17 cellular contexts compared by ENCODE assay signal in genomic region chr14:53516261-53516774, GRCh38.
DNase-seq lines count a peak whose midpoint lies in the region; ATAC-seq, FAIRE-seq and TF ChIP-seq lines count a peak whose summit lies in the region.
"Had no signal": no experiment of that assay in that cellular context is flagged by ENCODE, and none has a peak within 500 bp of the region (broad histone marks: within the 10 kb centered on the region; RNA-seq: fewer than 3 reads in every experiment).

No MANE protein-coding gene starts in this region.

- peaks cover 30% of the 10 kb centered on the region for H3K4me1 Mint-ChIP-seq in activated CD4-positive, alpha-beta memory T cell treated with anti-CD3 and anti-CD28 coated beads, Interleukin-2, amount 10 ng/mL, durations not matched to agents 7 days and 5 days
- H3K4me1 Mint-ChIP-seq in activated CD4-positive, alpha-beta memory T cell treated with anti-CD3 and anti-CD28 coated beads for 36 hours (ENCODE audit: low read depth) = no peaks in the 10 kb centered on the region
- H3K4me1 Mint-ChIP-seq: stimulated activated naive CD8-positive, alpha-beta T cell treated with anti-CD3 and anti-CD28 coated beads, Interleukin-15, amount 100 ng/mL, for 72 hours had no signal

- no peaks in the 10 kb centered on the region for H3K9me3 Mint-ChIP-seq in activated CD4-positive, alpha-beta memory T cell treated with anti-CD3 and anti-CD28 coated beads, Interleukin-2, amount 10 ng/mL, durations not matched to agents 7 days and 5 days
- no peaks in the 10 kb centered on the region for H3K9me3 Mint-ChIP-seq in activated CD4-positive, alpha-beta memory T cell treated with anti-CD3 and anti-CD28 coated beads for 36 hours

- H3K4me1 ChIP-seq in aorta (ENCODE audit: control insufficient read depth in 1 of 2, insufficient read depth in 2 of 2, low read length in 2 of 2) (no peaks in the 10 kb centered on the region), kidney (ENCODE audit: control insufficient read depth in 1 of 2, insufficient read depth in 1 of 2, low read depth in 1 of 2, low read length in 2 of 2) (no peaks in the 10 kb centered on the region)

- no peak overlapping the region for H3K4me3 Mint-ChIP-seq in activated CD4-positive, alpha-beta memory T cell treated with anti-CD3 and anti-CD28 coated beads, Interleukin-2, amount 10 ng/mL, durations not matched to agents 7 days and 5 days
- no peak overlapping the region for H3K4me3 Mint-ChIP-seq in activated CD4-positive, alpha-beta memory T cell treated with anti-CD3 and anti-CD28 coated beads for 36 hours
- H3K4me3 Mint-ChIP-seq: stimulated activated naive CD8-positive, alpha-beta T cell treated with anti-CD3 and anti-CD28 coated beads, Interleukin-15, amount 100 ng/mL, for 72 hours had no signal

- ATAC-seq in aorta (ENCODE audit: low FRiP score) = peak; percentile 42
- ATAC-seq: left lobe of liver; stimulated activated naive CD8-positive, alpha-beta T cell treated with anti-CD3 and anti-CD28 coated beads, Interleukin-15, amount 100 ng/mL, for 72 hours had no signal

- H3K36me3 Mint-ChIP-seq in activated CD4-positive, alpha-beta memory T cell treated with anti-CD3 and anti-CD28 coated beads, Interleukin-2, amount 10 ng/mL, durations not matched to agents 7 days and 5 days (ENCODE audit: low read depth) = no peaks in the 10 kb centered on the region
- no peaks in the 10 kb centered on the region for H3K36me3 Mint-ChIP-seq in activated CD4-positive, alpha-beta memory T cell treated with anti-CD3 and anti-CD28 coated beads for 36 hours

- no peak for TF ChIP-seq CTCF in fibroblast of pulmonary artery (IDR thresholded peaks at IDR 0.05; ENCODE audit: low read length, missing control alignments)
- no peak for TF ChIP-seq CTCF in kidney (IDR thresholded peaks at IDR 0.05; ENCODE audit: borderline replicate concordance, extremely low read depth, insufficient read depth)

- H3K4me3 ChIP-seq in fibroblast of pulmonary artery (replicated peaks; ENCODE audit: low read depth, low read length) (no peak overlapping the region), aorta (ENCODE audit: low read length in 2 of 2) (no peak overlapping the region), kidney (ENCODE audit: low read length in 2 of 2) (no peak overlapping the region)

- H3K9me3 ChIP-seq in aorta (ENCODE audit: control insufficient read depth, low read length) (no peaks in the 10 kb centered on the region), kidney (ENCODE audit: control insufficient read depth in 1 of 2, low read length in 2 of 2) (no peaks in the 10 kb centered on the region)

- H3K36me3 ChIP-seq in aorta (ENCODE audit: control insufficient read depth in 1 of 2, insufficient read depth in 2 of 2, low read length in 1 of 2) (no peaks in the 10 kb centered on the region), kidney (ENCODE audit: control insufficient read depth in 1 of 2, insufficient read depth in 2 of 2, low read length in 2 of 2) (no peaks in the 10 kb centered on the region)
- H3K36me3 ChIP-seq: WERI-Rb-1 had no signal

- H3K27ac Mint-ChIP-seq in activated CD4-positive, alpha-beta memory T cell treated with anti-CD3 and anti-CD28 coated beads, Interleukin-2, amount 10 ng/mL, durations not matched to agents 7 days and 5 days = peak overlapping the region; percentile 39
- H3K27ac Mint-ChIP-seq in activated CD4-positive, alpha-beta memory T cell treated with anti-CD3 and anti-CD28 coated beads for 36 hours = no peak overlapping the region
- H3K27ac Mint-ChIP-seq: stimulated activated naive CD8-positive, alpha-beta T cell treated with anti-CD3 and anti-CD28 coated beads, Interleukin-15, amount 100 ng/mL, for 72 hours had no signal

- FAIRE-seq in kidney (lab: Jason Lieb, UNC) = no peak

- DNase-seq in activated CD4-positive, alpha-beta memory T cell treated with anti-CD3 and anti-CD28 coated beads, Interleukin-2, amount 10 ng/mL, durations not matched to agents 7 days and 5 days = no peak
- no peak for DNase-seq in activated CD4-positive, alpha-beta memory T cell treated with anti-CD3 and anti-CD28 coated beads for 36 hours
- peak; percentile 27 for DNase-seq in T1000 (lab: John Stamatoyannopoulos, UW)
- DNase-seq in fibroblast of pulmonary artery (ENCODE audit: low read depth) = peak; percentile 14
- no peak for DNase-seq in aorta
- no peak for DNase-seq in kidney
- no peak for DNase-seq in activated T-cell treated with anti-CD3 and anti-CD28 coated beads, Interleukin-2, amount 50 U/mL, for 1 hour
- no peak for DNase-seq in NCI-H69 (lab: John Stamatoyannopoulos, UW)
- DNase-seq: activated naive CD4-positive, alpha-beta T cell treated with Interleukin-2 at 50 U/mL for 16 hours; GDM1; NCI-H187 treated with DMSO at 0.1 percent for 48 hours; NCI-H748 treated with DMSO at 0.1 percent for 48 hours; posterior cingulate gyrus; stimulated activated naive CD8-positive, alpha-beta T cell treated with anti-CD3 and anti-CD28 coated beads, Interleukin-15, amount 100 ng/mL, for 72 hours; WERI-Rb-1 had no signal

- no peaks in the 10 kb centered on the region for H3K27me3 Mint-ChIP-seq in activated CD4-positive, alpha-beta memory T cell treated with anti-CD3 and anti-CD28 coated beads, Interleukin-2, amount 10 ng/mL, durations not matched to agents 7 days and 5 days
- H3K27me3 Mint-ChIP-seq in activated CD4-positive, alpha-beta memory T cell treated with anti-CD3 and anti-CD28 coated beads for 36 hours = no peaks in the 10 kb centered on the region
- H3K27me3 Mint-ChIP-seq: stimulated activated naive CD8-positive, alpha-beta T cell treated with anti-CD3 and anti-CD28 coated beads, Interleukin-15, amount 100 ng/mL, for 72 hours had no signal

- WGBS in aorta, 2 donors = 58 to 62% methylated on average over 2 of the region's 2 CpGs

- H3K27ac ChIP-seq in aorta (ENCODE audit: low read depth in 1 of 2, low read length in 2 of 2) (no peak overlapping the region), kidney (ENCODE audit: low read depth in 2 of 2, low read length in 2 of 2) (no peak overlapping the region)
- H3K27ac ChIP-seq: 22Rv1, WERI-Rb-1 had no signal

- CTCF ChIA-PET in activated CD4-positive, alpha-beta memory T cell treated with anti-CD3 and anti-CD28 coated beads, Interleukin-2, amount 10 ng/mL, durations not matched to agents 7 days and 5 days (lab: Charles Lee) = interaction anchor here (0.6 kb wide), 1 partner anchor 448 kb away, joined by 4 read pairs; no protein-coding TSS in a partner anchor
- CTCF ChIA-PET in activated CD4-positive, alpha-beta memory T cell treated with anti-CD3 and anti-CD28 coated beads for 36 hours (lab: Charles Lee) = no interaction called here

- H3K9ac ChIP-seq in kidney (ENCODE audit: low read length in 2 of 2) = no peak overlapping the region

- no peaks in the 10 kb centered on the region for H3K27me3 ChIP-seq in aorta (ENCODE audit: control insufficient read depth in 1 of 2, insufficient read depth in 2 of 2, low read length in 1 of 2)

- POLR2A ChIA-PET in activated CD4-positive, alpha-beta memory T cell treated with anti-CD3 and anti-CD28 coated beads, Interleukin-2, amount 10 ng/mL, durations not matched to agents 7 days and 5 days (lab: Charles Lee) = no interaction called here
- POLR2A ChIA-PET in activated CD4-positive, alpha-beta memory T cell treated with anti-CD3 and anti-CD28 coated beads for 36 hours (lab: Charles Lee) = no interaction called here

- intact Hi-C loops in activated CD4-positive, alpha-beta memory T cell treated with anti-CD3 and anti-CD28 coated beads for 36 hours (cut with micrococcal nuclease) = no loop called here
- intact Hi-C loops in aorta (cut with DNase I) = no loop called here
- intact Hi-C loops in kidney (cut with DNase I) = no loop called here

Comparison
In these comparisons a context has a peak if more than half of its experiments do, and no peak if none do; other contexts are left out.
1. DNase-seq: peak in T1000 (single experiment) and fibroblast of pulmonary artery (single experiment); none in activated CD4-positive, alpha-beta memory T cell treated with anti-CD3 and anti-CD28 coated beads, Interleukin-2, amount 10 ng/mL, durations not matched to agents 7 days and 5 days (single experiment), activated CD4-positive, alpha-beta memory T cell treated with anti-CD3 and anti-CD28 coated beads for 36 hours (single experiment), aorta (0 of 2), kidney (single experiment), activated T-cell treated with anti-CD3 and anti-CD28 coated beads, Interleukin-2, amount 50 U/mL, for 1 hour (single experiment) and NCI-H69 (single experiment).